ENCODE assay signal across 1 cellular context in the genomic region with DNA sequence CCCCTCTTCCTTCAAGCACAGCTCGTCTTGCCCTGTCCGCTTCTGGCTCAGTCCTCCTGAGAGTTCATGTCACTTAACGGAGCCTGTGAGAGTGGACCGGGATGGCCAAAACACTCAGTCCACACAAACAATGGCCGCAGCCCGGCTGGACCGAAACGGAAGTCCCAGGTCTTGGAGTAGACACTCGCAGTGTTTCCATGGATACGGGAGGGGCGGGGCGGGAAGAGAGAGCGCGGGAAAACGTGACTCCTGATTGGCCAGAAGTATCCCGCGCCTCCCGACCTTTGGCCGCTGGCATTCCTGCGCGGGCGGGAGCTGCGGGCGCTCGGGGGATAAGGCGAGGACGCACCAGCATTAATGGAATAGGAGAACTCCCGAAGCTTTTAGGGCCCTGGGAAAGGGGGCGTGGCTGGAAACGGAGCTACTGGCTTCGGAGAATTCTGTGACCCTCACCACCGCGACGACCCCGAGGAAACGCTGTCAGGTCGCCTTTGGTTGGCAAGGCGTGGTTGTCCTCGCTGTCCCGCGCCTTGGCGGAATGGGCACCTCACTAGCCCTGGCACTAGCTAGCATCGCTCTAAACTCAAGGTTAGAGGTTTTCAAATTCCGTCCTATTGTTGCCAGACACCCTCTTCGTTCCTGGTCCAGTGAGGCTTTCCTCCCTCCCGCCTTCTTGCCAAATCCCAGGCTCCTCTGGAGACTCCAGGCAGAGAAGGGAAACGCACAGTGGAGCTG.
TF ChIP-seq lines count a peak whose summit lies in the region.

A gene with protein sequence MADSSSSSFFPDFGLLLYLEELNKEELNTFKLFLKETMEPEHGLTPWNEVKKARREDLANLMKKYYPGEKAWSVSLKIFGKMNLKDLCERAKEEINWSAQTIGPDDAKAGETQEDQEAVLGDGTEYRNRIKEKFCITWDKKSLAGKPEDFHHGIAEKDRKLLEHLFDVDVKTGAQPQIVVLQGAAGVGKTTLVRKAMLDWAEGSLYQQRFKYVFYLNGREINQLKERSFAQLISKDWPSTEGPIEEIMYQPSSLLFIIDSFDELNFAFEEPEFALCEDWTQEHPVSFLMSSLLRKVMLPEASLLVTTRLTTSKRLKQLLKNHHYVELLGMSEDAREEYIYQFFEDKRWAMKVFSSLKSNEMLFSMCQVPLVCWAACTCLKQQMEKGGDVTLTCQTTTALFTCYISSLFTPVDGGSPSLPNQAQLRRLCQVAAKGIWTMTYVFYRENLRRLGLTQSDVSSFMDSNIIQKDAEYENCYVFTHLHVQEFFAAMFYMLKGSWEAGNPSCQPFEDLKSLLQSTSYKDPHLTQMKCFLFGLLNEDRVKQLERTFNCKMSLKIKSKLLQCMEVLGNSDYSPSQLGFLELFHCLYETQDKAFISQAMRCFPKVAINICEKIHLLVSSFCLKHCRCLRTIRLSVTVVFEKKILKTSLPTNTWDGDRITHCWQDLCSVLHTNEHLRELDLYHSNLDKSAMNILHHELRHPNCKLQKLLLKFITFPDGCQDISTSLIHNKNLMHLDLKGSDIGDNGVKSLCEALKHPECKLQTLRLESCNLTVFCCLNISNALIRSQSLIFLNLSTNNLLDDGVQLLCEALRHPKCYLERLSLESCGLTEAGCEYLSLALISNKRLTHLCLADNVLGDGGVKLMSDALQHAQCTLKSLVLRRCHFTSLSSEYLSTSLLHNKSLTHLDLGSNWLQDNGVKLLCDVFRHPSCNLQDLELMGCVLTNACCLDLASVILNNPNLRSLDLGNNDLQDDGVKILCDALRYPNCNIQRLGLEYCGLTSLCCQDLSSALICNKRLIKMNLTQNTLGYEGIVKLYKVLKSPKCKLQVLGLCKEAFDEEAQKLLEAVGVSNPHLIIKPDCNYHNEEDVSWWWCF (plus strand): TSS at position 297 of the 735 bp plus-strand sequence. CDS start 18,108 bp downstream, outside the sequence.
A gene (minus strand): TSS at position 164 of the 735 bp plus-strand sequence. CDS start 17,511 bp downstream, outside the sequence.

TF ChIP-seq in HepG2, 621 proteins besides CTCF, POLR2A, EP300 and RAD21 (continued from another document and continues in another):
- TF ChIP-seq, protein P1, sequence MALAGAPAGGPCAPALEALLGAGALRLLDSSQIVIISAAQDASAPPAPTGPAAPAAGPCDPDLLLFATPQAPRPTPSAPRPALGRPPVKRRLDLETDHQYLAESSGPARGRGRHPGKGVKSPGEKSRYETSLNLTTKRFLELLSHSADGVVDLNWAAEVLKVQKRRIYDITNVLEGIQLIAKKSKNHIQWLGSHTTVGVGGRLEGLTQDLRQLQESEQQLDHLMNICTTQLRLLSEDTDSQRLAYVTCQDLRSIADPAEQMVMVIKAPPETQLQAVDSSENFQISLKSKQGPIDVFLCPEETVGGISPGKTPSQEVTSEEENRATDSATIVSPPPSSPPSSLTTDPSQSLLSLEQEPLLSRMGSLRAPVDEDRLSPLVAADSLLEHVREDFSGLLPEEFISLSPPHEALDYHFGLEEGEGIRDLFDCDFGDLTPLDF (CRISPR knock-in tag; IDR thresholded peaks at IDR 0.05), result peak; percentile 98
- TF ChIP-seq, protein P2, sequence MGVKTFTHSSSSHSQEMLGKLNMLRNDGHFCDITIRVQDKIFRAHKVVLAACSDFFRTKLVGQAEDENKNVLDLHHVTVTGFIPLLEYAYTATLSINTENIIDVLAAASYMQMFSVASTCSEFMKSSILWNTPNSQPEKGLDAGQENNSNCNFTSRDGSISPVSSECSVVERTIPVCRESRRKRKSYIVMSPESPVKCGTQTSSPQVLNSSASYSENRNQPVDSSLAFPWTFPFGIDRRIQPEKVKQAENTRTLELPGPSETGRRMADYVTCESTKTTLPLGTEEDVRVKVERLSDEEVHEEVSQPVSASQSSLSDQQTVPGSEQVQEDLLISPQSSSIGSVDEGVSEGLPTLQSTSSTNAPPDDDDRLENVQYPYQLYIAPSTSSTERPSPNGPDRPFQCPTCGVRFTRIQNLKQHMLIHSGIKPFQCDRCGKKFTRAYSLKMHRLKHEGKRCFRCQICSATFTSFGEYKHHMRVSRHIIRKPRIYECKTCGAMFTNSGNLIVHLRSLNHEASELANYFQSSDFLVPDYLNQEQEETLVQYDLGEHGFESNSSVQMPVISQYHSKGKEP (CRISPR knock-in tag; IDR thresholded peaks at IDR 0.05), result no peak
- peak; percentile 18; the same call in 1 of the 2 replicates for TF ChIP-seq MYC (CRISPR knock-in tag; IDR thresholded peaks at IDR 0.05; ENCODE audit: borderline replicate concordance)
- TF ChIP-seq CEBPB (IDR thresholded peaks at IDR 0.05; ENCODE audit: borderline replicate concordance, low read depth, low read length), result no peak
- TF ChIP-seq, protein P3, sequence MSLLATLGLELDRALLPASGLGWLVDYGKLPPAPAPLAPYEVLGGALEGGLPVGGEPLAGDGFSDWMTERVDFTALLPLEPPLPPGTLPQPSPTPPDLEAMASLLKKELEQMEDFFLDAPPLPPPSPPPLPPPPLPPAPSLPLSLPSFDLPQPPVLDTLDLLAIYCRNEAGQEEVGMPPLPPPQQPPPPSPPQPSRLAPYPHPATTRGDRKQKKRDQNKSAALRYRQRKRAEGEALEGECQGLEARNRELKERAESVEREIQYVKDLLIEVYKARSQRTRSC (CRISPR knock-in tag; IDR thresholded peaks at IDR 0.05; ENCODE audit: low read depth), result no peak
- TF ChIP-seq REL (CRISPR knock-in tag; conservative IDR thresholded peaks at IDR 0.05), result no peak
- TF ChIP-seq PHF20 (CRISPR knock-in tag; IDR thresholded peaks at IDR 0.05), result no peak; the same call in 1 of the 2 replicates
- no peak for TF ChIP-seq RFXANK (CRISPR knock-in tag; IDR thresholded peaks at IDR 0.05)
- TF ChIP-seq ZNF570 (CRISPR knock-in tag; IDR thresholded peaks at IDR 0.05; ENCODE audit: borderline replicate concordance), result no peak
- TF ChIP-seq, protein P4, sequence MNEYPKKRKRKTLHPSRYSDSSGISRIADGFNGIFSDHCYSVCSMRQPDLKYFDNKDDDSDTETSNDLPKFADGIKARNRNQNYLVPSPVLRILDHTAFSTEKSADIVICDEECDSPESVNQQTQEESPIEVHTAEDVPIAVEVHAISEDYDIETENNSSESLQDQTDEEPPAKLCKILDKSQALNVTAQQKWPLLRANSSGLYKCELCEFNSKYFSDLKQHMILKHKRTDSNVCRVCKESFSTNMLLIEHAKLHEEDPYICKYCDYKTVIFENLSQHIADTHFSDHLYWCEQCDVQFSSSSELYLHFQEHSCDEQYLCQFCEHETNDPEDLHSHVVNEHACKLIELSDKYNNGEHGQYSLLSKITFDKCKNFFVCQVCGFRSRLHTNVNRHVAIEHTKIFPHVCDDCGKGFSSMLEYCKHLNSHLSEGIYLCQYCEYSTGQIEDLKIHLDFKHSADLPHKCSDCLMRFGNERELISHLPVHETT (CRISPR knock-in tag; conservative IDR thresholded peaks at IDR 0.05), result no peak
- TF ChIP-seq ZNF263 (CRISPR knock-in tag; IDR thresholded peaks at IDR 0.05), result no peak
- TF ChIP-seq RELA (CRISPR knock-in tag; IDR thresholded peaks at IDR 0.05), result no peak
- TF ChIP-seq FOXP1 (IDR thresholded peaks at IDR 0.05), result no peak
- no peak for TF ChIP-seq FOXP1 (CRISPR knock-in tag; IDR thresholded peaks at IDR 0.05)
- TF ChIP-seq ZNF615 (CRISPR knock-in tag; IDR thresholded peaks at IDR 0.05; ENCODE audit: borderline replicate concordance), result no peak
- TF ChIP-seq ZC3H13 (CRISPR knock-in tag; IDR thresholded peaks at IDR 0.05), result no peak
- no peak for TF ChIP-seq RAD51 (IDR thresholded peaks at IDR 0.05; ENCODE audit: borderline replicate concordance)
- no peak for TF ChIP-seq ZNF431 (CRISPR knock-in tag; IDR thresholded peaks at IDR 0.05; ENCODE audit: borderline replicate concordance, low read depth)
- TF ChIP-seq, protein P5, sequence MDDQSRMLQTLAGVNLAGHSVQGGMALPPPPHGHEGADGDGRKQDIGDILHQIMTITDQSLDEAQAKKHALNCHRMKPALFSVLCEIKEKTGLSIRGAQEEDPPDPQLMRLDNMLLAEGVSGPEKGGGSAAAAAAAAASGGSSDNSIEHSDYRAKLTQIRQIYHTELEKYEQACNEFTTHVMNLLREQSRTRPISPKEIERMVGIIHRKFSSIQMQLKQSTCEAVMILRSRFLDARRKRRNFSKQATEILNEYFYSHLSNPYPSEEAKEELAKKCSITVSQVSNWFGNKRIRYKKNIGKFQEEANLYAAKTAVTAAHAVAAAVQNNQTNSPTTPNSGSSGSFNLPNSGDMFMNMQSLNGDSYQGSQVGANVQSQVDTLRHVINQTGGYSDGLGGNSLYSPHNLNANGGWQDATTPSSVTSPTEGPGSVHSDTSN (CRISPR knock-in tag; IDR thresholded peaks at IDR 0.05; ENCODE audit: borderline replicate concordance), result peak; percentile 68; the same call in 1 of the 2 replicates
- no peak for TF ChIP-seq ZNF44 (CRISPR knock-in tag; IDR thresholded peaks at IDR 0.05)
- no peak for TF ChIP-seq ZNF773 (CRISPR knock-in tag; IDR thresholded peaks at IDR 0.05; ENCODE audit: borderline replicate concordance)
- no peak for TF ChIP-seq MTA1 (CRISPR knock-in tag; IDR thresholded peaks at IDR 0.05; ENCODE audit: borderline replicate concordance)
- TF ChIP-seq, protein P6, sequence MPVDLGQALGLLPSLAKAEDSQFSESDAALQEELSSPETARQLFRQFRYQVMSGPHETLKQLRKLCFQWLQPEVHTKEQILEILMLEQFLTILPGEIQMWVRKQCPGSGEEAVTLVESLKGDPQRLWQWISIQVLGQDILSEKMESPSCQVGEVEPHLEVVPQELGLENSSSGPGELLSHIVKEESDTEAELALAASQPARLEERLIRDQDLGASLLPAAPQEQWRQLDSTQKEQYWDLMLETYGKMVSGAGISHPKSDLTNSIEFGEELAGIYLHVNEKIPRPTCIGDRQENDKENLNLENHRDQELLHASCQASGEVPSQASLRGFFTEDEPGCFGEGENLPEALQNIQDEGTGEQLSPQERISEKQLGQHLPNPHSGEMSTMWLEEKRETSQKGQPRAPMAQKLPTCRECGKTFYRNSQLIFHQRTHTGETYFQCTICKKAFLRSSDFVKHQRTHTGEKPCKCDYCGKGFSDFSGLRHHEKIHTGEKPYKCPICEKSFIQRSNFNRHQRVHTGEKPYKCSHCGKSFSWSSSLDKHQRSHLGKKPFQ (CRISPR knock-in tag; IDR thresholded peaks at IDR 0.05; ENCODE audit: insufficient replicate concordance), result no peak
- no peak for TF ChIP-seq PTBP1 (IDR thresholded peaks at IDR 0.05; ENCODE audit: low read depth, low read length, poor library complexity, severe bottlenecking)
- no peak; the same call in 1 of the 2 replicates for TF ChIP-seq ZKSCAN8 (CRISPR knock-in tag; IDR thresholded peaks at IDR 0.05; ENCODE audit: borderline replicate concordance)
- no peak for TF ChIP-seq GZF1 (CRISPR knock-in tag; IDR thresholded peaks at IDR 0.05)
- TF ChIP-seq ZNF124 (CRISPR knock-in tag; IDR thresholded peaks at IDR 0.05), result no peak
- no peak for TF ChIP-seq SOX13 (IDR thresholded peaks at IDR 0.05)
- TF ChIP-seq SOX13 (CRISPR knock-in tag; conservative IDR thresholded peaks at IDR 0.05 in 1 of 2, IDR thresholded peaks at IDR 0.05 in 1 of 2), result no peak; a peak in 1 of 4 replicates
- TF ChIP-seq ZFP37 (CRISPR knock-in tag; IDR thresholded peaks at IDR 0.05; ENCODE audit: borderline replicate concordance), result no peak
- TF ChIP-seq HOXD1 (CRISPR knock-in tag; IDR thresholded peaks at IDR 0.05), result no peak
- no peak for TF ChIP-seq TSC22D2 (CRISPR knock-in tag; IDR thresholded peaks at IDR 0.05; ENCODE audit: borderline replicate concordance)
- peak; percentile 88 for TF ChIP-seq TEAD3 (CRISPR knock-in tag; optimal IDR thresholded peaks at IDR 0.05; ENCODE audit: borderline replicate concordance)
- TF ChIP-seq NR3C1 (CRISPR knock-in tag; IDR thresholded peaks at IDR 0.05), result no peak
- no peak for TF ChIP-seq ZNF841 (CRISPR knock-in tag; IDR thresholded peaks at IDR 0.05; ENCODE audit: borderline replicate concordance)
- TF ChIP-seq, protein P7, sequence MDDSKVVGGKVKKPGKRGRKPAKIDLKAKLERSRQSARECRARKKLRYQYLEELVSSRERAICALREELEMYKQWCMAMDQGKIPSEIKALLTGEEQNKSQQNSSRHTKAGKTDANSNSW (CRISPR knock-in tag; IDR thresholded peaks at IDR 0.05; ENCODE audit: borderline replicate concordance), result no peak
- TF ChIP-seq, protein P8, sequence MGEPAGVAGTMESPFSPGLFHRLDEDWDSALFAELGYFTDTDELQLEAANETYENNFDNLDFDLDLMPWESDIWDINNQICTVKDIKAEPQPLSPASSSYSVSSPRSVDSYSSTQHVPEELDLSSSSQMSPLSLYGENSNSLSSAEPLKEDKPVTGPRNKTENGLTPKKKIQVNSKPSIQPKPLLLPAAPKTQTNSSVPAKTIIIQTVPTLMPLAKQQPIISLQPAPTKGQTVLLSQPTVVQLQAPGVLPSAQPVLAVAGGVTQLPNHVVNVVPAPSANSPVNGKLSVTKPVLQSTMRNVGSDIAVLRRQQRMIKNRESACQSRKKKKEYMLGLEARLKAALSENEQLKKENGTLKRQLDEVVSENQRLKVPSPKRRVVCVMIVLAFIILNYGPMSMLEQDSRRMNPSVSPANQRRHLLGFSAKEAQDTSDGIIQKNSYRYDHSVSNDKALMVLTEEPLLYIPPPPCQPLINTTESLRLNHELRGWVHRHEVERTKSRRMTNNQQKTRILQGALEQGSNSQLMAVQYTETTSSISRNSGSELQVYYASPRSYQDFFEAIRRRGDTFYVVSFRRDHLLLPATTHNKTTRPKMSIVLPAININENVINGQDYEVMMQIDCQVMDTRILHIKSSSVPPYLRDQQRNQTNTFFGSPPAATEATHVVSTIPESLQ (CRISPR knock-in tag; conservative IDR thresholded peaks at IDR 0.05), result no peak
- no peak for TF ChIP-seq MED8 (CRISPR knock-in tag; IDR thresholded peaks at IDR 0.05; ENCODE audit: insufficient replicate concordance)
- no peak for TF ChIP-seq ZNF468 (CRISPR knock-in tag; IDR thresholded peaks at IDR 0.05)
- no peak for TF ChIP-seq HMG20A (CRISPR knock-in tag; IDR thresholded peaks at IDR 0.05; ENCODE audit: borderline replicate concordance)
